ENCODE assay signal across 11 cellular contexts in genomic region chr19:41521138-41521859, GRCh38. TPM values are rescaled to one million over a fixed set of nuclear protein-coding genes. Genes with fewer than 3 reads are reported as not detected.
A peak's percentile ranks its signal among the peaks of the same experiment; 100 is the strongest.
DNase-seq lines count a peak whose midpoint lies in the region; ATAC-seq and TF ChIP-seq lines count a peak whose summit lies in the region.
"Not testable (repeated sequence)": the region's sequence is repeated elsewhere in the genome, so short reads cannot be mapped to it uniquely, and the experiment has no call there.
"Had no signal": no experiment of that assay in that cellular context is flagged by ENCODE, and none has a peak within 500 bp of the region (broad histone marks: within the 10 kb centered on the region; RNA-seq: fewer than 3 reads in every experiment).

No MANE protein-coding gene starts in this region.

- DNase-seq in CD4-positive, alpha-beta T cell; activated CD8-positive, alpha-beta T cell treated with anti-CD3 and anti-CD28 coated beads, Interleukin-2, amount 10 ng/mL, durations not matched to agents 7 days and 5 days; coronary artery (ENCODE audit: low spot score); stimulated activated naive CD8-positive, alpha-beta T cell treated with anti-CD3 and anti-CD28 coated beads, Interleukin-15, Interleukin-2, amounts not matched to agents 100 U/mL and 50 U/mL, for 24 hours: not testable (repeated sequence)
- DNase-seq in NOMO-1 treated with DMSO at 0.1 percent for 48 hours (lab: John Stamatoyannopoulos, UW; ENCODE audit: unreplicated experiment): peak; percentile 81
- peak; percentile 39 to 52 for DNase-seq in memory B cell (ENCODE audit: low spot score in 2 of 2)

- peak overlapping the region; percentile 73 for H3K4me3 Mint-ChIP-seq in CD4-positive, alpha-beta T cell
- H3K4me3 Mint-ChIP-seq in activated CD8-positive, alpha-beta T cell treated with anti-CD3 and anti-CD28 coated beads, Interleukin-2, amount 10 ng/mL, durations not matched to agents 7 days and 5 days: peak overlapping the region; percentile 61
- H3K4me3 Mint-ChIP-seq in memory B cell: peak overlapping the region; percentile 80

- H3K36me3 Mint-ChIP-seq in CD4-positive, alpha-beta T cell (ENCODE audit: low read depth); activated CD8-positive, alpha-beta T cell treated with anti-CD3 and anti-CD28 coated beads, Interleukin-2, amount 10 ng/mL, durations not matched to agents 7 days and 5 days (ENCODE audit: low read depth); memory B cell: not testable (repeated sequence)

- intact Hi-C loops in CD4-positive, alpha-beta T cell (cut with DNase I, micrococcal nuclease): loop anchor here in 1 of 2 experiments (1.0 to 2.0 kb wide), 2 partner anchors 10 to 32 kb away; no protein-coding TSS in a partner anchor

- H3K27ac Mint-ChIP-seq in CD4-positive, alpha-beta T cell: peak overlapping the region; percentile 68
- H3K27ac Mint-ChIP-seq in activated CD8-positive, alpha-beta T cell treated with anti-CD3 and anti-CD28 coated beads, Interleukin-2, amount 10 ng/mL, durations not matched to agents 7 days and 5 days: peak overlapping the region; percentile 43
- H3K27ac Mint-ChIP-seq in memory B cell: peak overlapping the region; percentile 98

- not testable (repeated sequence) for H3K9me3 ChIP-seq in CD4-positive, alpha-beta T cell (ENCODE audit: control insufficient read depth, low read length)

- POLR2A ChIA-PET in CD4-positive, alpha-beta T cell (lab: Charles Lee): interaction anchor here (0.8 to 1.5 kb wide), 4 partner anchors 10 to 81 kb away, joined by 3 to 20 read pairs (median 4); partner anchors contain the start of gene DMAC2
- POLR2A ChIA-PET in activated CD8-positive, alpha-beta T cell treated with anti-CD3 and anti-CD28 coated beads, Interleukin-2, amount 10 ng/mL, durations not matched to agents 7 days and 5 days (lab: Charles Lee): not testable (repeated sequence)

- peak; percentile 65 for ATAC-seq in CD4-positive, alpha-beta T cell (ENCODE audit: poor library complexity)
- ATAC-seq in GM19463 (IDR thresholded peaks at IDR 0.05; ENCODE audit: unreplicated experiment): peak; percentile 50
- ATAC-seq in HG03354 (IDR thresholded peaks at IDR 0.05; ENCODE audit: poor library complexity, severe bottlenecking, unreplicated experiment): peak; percentile 68
- ATAC-seq in activated CD8-positive, alpha-beta T cell treated with anti-CD3 and anti-CD28 coated beads, Interleukin-2, amount 10 ng/mL, durations not matched to agents 7 days and 5 days: peak; percentile 40
- peak; percentile 83 for ATAC-seq in memory B cell (ENCODE audit: low read depth)
- peak; percentile 65 for ATAC-seq in stimulated activated naive CD8-positive, alpha-beta T cell treated with anti-CD3 and anti-CD28 coated beads, Interleukin-15, Interleukin-2, amounts not matched to agents 100 U/mL and 50 U/mL, for 24 hours

- peak overlapping the region; percentile 65 for H3K4me3 ChIP-seq in coronary artery

- peaks cover 80% of the 10 kb centered on the region for H3K27me3 Mint-ChIP-seq in CD4-positive, alpha-beta T cell
- peaks cover 43% of the 10 kb centered on the region for H3K27me3 Mint-ChIP-seq in activated CD8-positive, alpha-beta T cell treated with anti-CD3 and anti-CD28 coated beads, Interleukin-2, amount 10 ng/mL, durations not matched to agents 7 days and 5 days (ENCODE audit: low read depth)
- H3K27me3 Mint-ChIP-seq in memory B cell: not testable (repeated sequence)

- not testable (repeated sequence) for H3K9me3 Mint-ChIP-seq in CD4-positive, alpha-beta T cell; activated CD8-positive, alpha-beta T cell treated with anti-CD3 and anti-CD28 coated beads, Interleukin-2, amount 10 ng/mL, durations not matched to agents 7 days and 5 days (ENCODE audit: insufficient read depth); memory B cell

- peak overlapping the region; percentile 36 for H3K27ac ChIP-seq in CD4-positive, alpha-beta T cell (ENCODE audit: low read depth, low read length)
- H3K27ac ChIP-seq in coronary artery: peak overlapping the region in 1 of 2 donors; percentile 68

- not testable (repeated sequence) for H3K27me3 ChIP-seq in CD4-positive, alpha-beta T cell (ENCODE audit: control insufficient read depth, insufficient read depth, low read length)

- TF ChIP-seq CTCF in CD4-positive, alpha-beta T cell (IDR thresholded peaks at IDR 0.05); coronary artery (IDR thresholded peaks at IDR 0.05): not testable (repeated sequence)

- H3K4me1 Mint-ChIP-seq in CD4-positive, alpha-beta T cell (ENCODE audit: low read depth): peaks cover 31% of the 10 kb centered on the region
- peaks cover 24% of the 10 kb centered on the region for H3K4me1 Mint-ChIP-seq in activated CD8-positive, alpha-beta T cell treated with anti-CD3 and anti-CD28 coated beads, Interleukin-2, amount 10 ng/mL, durations not matched to agents 7 days and 5 days (ENCODE audit: low read depth)
- peaks cover 39% of the 10 kb centered on the region for H3K4me1 Mint-ChIP-seq in memory B cell

- CTCF ChIA-PET in CD4-positive, alpha-beta T cell (lab: Charles Lee): interaction anchor here (1.0 to 2.3 kb wide), 2 partner anchors 49 to 79 kb away, joined by 3 to 7 read pairs; no protein-coding TSS in a partner anchor
- CTCF ChIA-PET in activated CD8-positive, alpha-beta T cell treated with anti-CD3 and anti-CD28 coated beads, Interleukin-2, amount 10 ng/mL, durations not matched to agents 7 days and 5 days (lab: Charles Lee): interaction anchor here (2.1 kb wide), 1 partner anchor 72 kb away, joined by 11 read pairs; no protein-coding TSS in a partner anchor

RNA-seq across cellular contexts. Expression of gene CEACAM21, which starts 54.7 kb away (rescaled TPM):
- 10 to 100 TPM; 30.7 to 34.9 TPM for total RNA-seq in CD4-positive, alpha-beta T cell
- total RNA-seq in activated CD8-positive, alpha-beta T cell treated with anti-CD3 and anti-CD28 coated beads, Interleukin-2, amount 10 ng/mL, durations not matched to agents 7 days and 5 days: 10 to 100 TPM; 41.8 to 49.4 TPM
- total RNA-seq: chondrocyte, H9, kidney epithelial cell had no signal

Comparison
In these comparisons a context has a peak if more than half of its experiments do, and no peak if none do; other contexts are left out.
1. H3K27ac Mint-ChIP-seq: peak in every context shown above with its lines; median percentile 98 in memory B cell; 68 in CD4-positive, alpha-beta T cell; 43 in activated CD8-positive, alpha-beta T cell treated with anti-CD3 and anti-CD28 coated beads, Interleukin-2, amount 10 ng/mL, durations not matched to agents 7 days and 5 days.